Comparison of ENCODE assay signal across 19 cellular contexts in the genomic region with DNA sequence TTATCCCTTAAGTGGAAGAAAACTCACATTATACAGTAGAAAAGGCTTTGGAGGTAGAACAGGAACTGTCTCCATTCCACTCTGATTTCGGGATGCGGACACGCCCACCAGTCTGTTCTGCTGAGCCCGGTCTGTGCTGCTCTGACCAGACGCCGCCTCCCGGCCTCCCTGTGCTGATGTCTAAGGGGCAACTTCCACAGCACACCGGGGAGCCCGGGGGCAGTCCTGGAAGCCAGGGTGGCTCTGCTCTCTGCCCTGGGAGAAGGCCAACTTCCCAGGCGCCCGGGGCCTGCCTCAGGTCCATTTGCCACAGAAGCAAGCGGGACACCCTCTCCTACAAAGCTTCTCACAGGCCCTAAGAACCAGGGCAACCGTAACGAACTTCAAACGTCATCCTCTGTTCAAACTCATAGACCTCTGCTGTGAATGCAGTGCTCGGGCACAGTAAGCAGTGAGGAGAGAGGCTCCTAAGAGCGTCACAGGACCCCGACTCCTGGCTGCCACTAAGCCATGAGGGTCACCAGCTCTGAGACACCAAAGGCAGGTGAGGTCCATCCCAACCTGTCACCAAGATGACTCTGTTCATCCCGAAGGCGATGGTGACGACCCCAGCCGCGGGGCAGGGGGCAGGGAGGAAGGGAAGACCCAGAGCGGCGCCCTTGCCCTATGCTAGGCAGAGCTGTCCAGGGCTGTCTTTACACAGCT. TPM values are rescaled to one million over a fixed set of nuclear protein-coding genes. Genes with fewer than 3 reads are reported as not detected.
A peak's percentile ranks its signal among the peaks of the same experiment; 100 is the strongest.
DNase-seq lines count a peak whose midpoint lies in the region; ATAC-seq and TF ChIP-seq lines count a peak whose summit lies in the region.
"Had no signal": no experiment of that assay in that cellular context is flagged by ENCODE, and none has a peak within 500 bp of the region (broad histone marks: within the 10 kb centered on the region; RNA-seq: fewer than 3 reads in every experiment).

No MANE protein-coding gene starts in this region.

- no peak for DNase-seq in CD4-positive, alpha-beta T cell
- DNase-seq in H7 (peak; percentile 65), spleen (peak; percentile 68), esophagus squamous epithelium (lab: John Stamatoyannopoulos, UW) (no peak), tibial artery (no peak)
- no peak for DNase-seq in activated T-cell treated with anti-CD3 and anti-CD28 coated beads, Interleukin-2, amount 50 U/mL, for 4 hours
- no peak for DNase-seq in activated CD8-positive, alpha-beta T cell treated with anti-CD3 and anti-CD28 coated beads for 36 hours
- DNase-seq: DMS79, IMR-90, Karpas-422, NCI-H1105 treated with DMSO at 0.1 percent for 48 hours, NCI-H2029 treated with DMSO at 0.1 percent for 48 hours, NCI-H510A, NCI-H774, Right ventricle myocardium superior had no signal

- CTCF ChIA-PET in CD4-positive, alpha-beta T cell (lab: Charles Lee), result no interaction called here
- CTCF ChIA-PET in activated CD8-positive, alpha-beta T cell treated with anti-CD3 and anti-CD28 coated beads for 36 hours (lab: Charles Lee), result interaction anchor here (1.2 kb wide), 1 partner anchor 75 kb away, joined by 3 read pairs; no protein-coding TSS in a partner anchor

- no peaks in the 10 kb centered on the region for H3K9me3 ChIP-seq in CD4-positive, alpha-beta T cell (ENCODE audit: control insufficient read depth, low read length)
- H3K9me3 ChIP-seq in spleen (no peaks in the 10 kb centered on the region), esophagus squamous epithelium (no peaks in the 10 kb centered on the region), tibial artery (no peaks in the 10 kb centered on the region)

- POLR2A ChIA-PET in CD4-positive, alpha-beta T cell (lab: Charles Lee), result interaction anchor here (0.5 to 0.6 kb wide), 2 partner anchors 9 to 61 kb away, joined by 3 read pairs; no protein-coding TSS in a partner anchor
- POLR2A ChIA-PET in activated CD8-positive, alpha-beta T cell treated with anti-CD3 and anti-CD28 coated beads for 36 hours (lab: Charles Lee), result interaction anchor here (1.1 to 1.8 kb wide), 2 partner anchors 21 to 74 kb away, joined by 4 to 5 read pairs; no protein-coding TSS in a partner anchor

- 85 to 94% (median 90%) methylated on average over 15 to 25 of the region's 25 CpGs for WGBS in spleen, 5 donors
- WGBS in esophagus squamous epithelium, 2 donors, result 82 to 86% methylated on average over 9 to 10 of the region's 25 CpGs

- H3K4me1 ChIP-seq in spleen (peaks cover 18 to 68% (median 36%) of the 10 kb centered on the region in 6 donors), esophagus squamous epithelium (peaks cover 21 to 46% (median 24%) of the 10 kb centered on the region in 3 donors), tibial artery (peaks cover 7 to 24% (median 18%) of the 10 kb centered on the region in 4 donors)

- no peaks in the 10 kb centered on the region for H3K27me3 Mint-ChIP-seq in CD4-positive, alpha-beta T cell
- H3K27me3 Mint-ChIP-seq in activated T-helper 17 cell treated with anti-CD3 and anti-CD28 coated beads, Interleukin-2, amount 50 U/mL, for 72 hours, result no peaks in the 10 kb centered on the region
- no peaks in the 10 kb centered on the region for H3K27me3 Mint-ChIP-seq in activated T-cell treated with anti-CD3 and anti-CD28 coated beads, Interleukin-2, amount 50 U/mL, for 4 hours (ENCODE audit: low read depth)
- H3K27me3 Mint-ChIP-seq in activated CD8-positive, alpha-beta T cell treated with anti-CD3 and anti-CD28 coated beads for 36 hours, result no peaks in the 10 kb centered on the region

- H3K9me3 Mint-ChIP-seq in CD4-positive, alpha-beta T cell, result no peaks in the 10 kb centered on the region
- no peaks in the 10 kb centered on the region for H3K9me3 Mint-ChIP-seq in activated T-helper 17 cell treated with anti-CD3 and anti-CD28 coated beads, Interleukin-2, amount 50 U/mL, for 72 hours
- no peaks in the 10 kb centered on the region for H3K9me3 Mint-ChIP-seq in activated T-cell treated with anti-CD3 and anti-CD28 coated beads, Interleukin-2, amount 50 U/mL, for 4 hours
- H3K9me3 Mint-ChIP-seq in activated CD8-positive, alpha-beta T cell treated with anti-CD3 and anti-CD28 coated beads for 36 hours, result no peaks in the 10 kb centered on the region

- ATAC-seq in CD4-positive, alpha-beta T cell (ENCODE audit: poor library complexity), result no peak
- ATAC-seq in activated T-helper 17 cell treated with anti-CD3 and anti-CD28 coated beads, Interleukin-2, amount 50 U/mL, for 72 hours (replicated peaks), result no peak
- ATAC-seq in activated T-cell treated with anti-CD3 and anti-CD28 coated beads, Interleukin-2, amount 50 U/mL, for 4 hours, result no peak
- ATAC-seq in activated CD8-positive, alpha-beta T cell treated with anti-CD3 and anti-CD28 coated beads for 36 hours, result no peak
- ATAC-seq: Panc1 had no signal

- H3K4me3 ChIP-seq in H7 (ENCODE audit: insufficient read depth, low read depth, low read length), result no peak overlapping the region
- H3K4me3 ChIP-seq in spleen, result no peak overlapping the region
- no peak overlapping the region for H3K4me3 ChIP-seq in esophagus squamous epithelium
- no peak overlapping the region for H3K4me3 ChIP-seq in tibial artery
- H3K4me3 ChIP-seq: SK-N-MC had no signal

- intact Hi-C loops in CD4-positive, alpha-beta T cell (cut with DNase I, micrococcal nuclease), result loop anchor here (5.0 to 10.0 kb wide), 2 partner anchors 33 to 45 kb away; no protein-coding TSS in a partner anchor
- intact Hi-C loops in spleen (cut with DNase I; ENCODE audit: low total_unique reads) (no loop called here), esophagus squamous epithelium (cut with DNase I) (no loop called here), tibial artery (cut with DNase I; ENCODE audit: low total_unique reads) (no loop called here)
- intact Hi-C loops in activated CD8-positive, alpha-beta T cell treated with anti-CD3 and anti-CD28 coated beads for 36 hours (cut with micrococcal nuclease), result no loop called here

- H3K27ac ChIP-seq in CD4-positive, alpha-beta T cell (ENCODE audit: low read depth, low read length), result no peak overlapping the region
- H3K27ac ChIP-seq in spleen, result no peak overlapping the region
- H3K27ac ChIP-seq in esophagus squamous epithelium, result no peak overlapping the region
- H3K27ac ChIP-seq in tibial artery, result no peak overlapping the region
- H3K27ac ChIP-seq: SK-N-MC had no signal

- no peaks in the 10 kb centered on the region for H3K27me3 ChIP-seq in CD4-positive, alpha-beta T cell (ENCODE audit: control insufficient read depth, insufficient read depth, low read length)
- no peaks in the 10 kb centered on the region for H3K27me3 ChIP-seq in H7 (ENCODE audit: control insufficient read depth, insufficient read depth, low read length)
- no peaks in the 10 kb centered on the region for H3K27me3 ChIP-seq in spleen (replicated peaks in 1 of 7)
- H3K27me3 ChIP-seq in esophagus squamous epithelium, result no peaks in the 10 kb centered on the region
- H3K27me3 ChIP-seq in tibial artery, result no peaks in the 10 kb centered on the region

- H3K36me3 Mint-ChIP-seq in CD4-positive, alpha-beta T cell (ENCODE audit: low read depth), result peaks cover 10% of the 10 kb centered on the region
- peaks cover 10% of the 10 kb centered on the region for H3K36me3 Mint-ChIP-seq in activated T-helper 17 cell treated with anti-CD3 and anti-CD28 coated beads, Interleukin-2, amount 50 U/mL, for 72 hours (ENCODE audit: low read depth)
- peaks cover 5% of the 10 kb centered on the region for H3K36me3 Mint-ChIP-seq in activated T-cell treated with anti-CD3 and anti-CD28 coated beads, Interleukin-2, amount 50 U/mL, for 4 hours (ENCODE audit: insufficient read depth)
- peaks cover 4% of the 10 kb centered on the region for H3K36me3 Mint-ChIP-seq in activated CD8-positive, alpha-beta T cell treated with anti-CD3 and anti-CD28 coated beads for 36 hours (ENCODE audit: low read depth)

- H3K36me3 ChIP-seq in H7 (replicated peaks; ENCODE audit: control insufficient read depth, insufficient read depth, low read length) (no peaks in the 10 kb centered on the region; the same call in none of the 2 replicates), spleen (peaks cover 0 to 24% (median 0%) of the 10 kb centered on the region in 6 donors), esophagus squamous epithelium (peaks cover 0 to 8% (median 0%) of the 10 kb centered on the region in 3 donors), tibial artery (peaks cover 0 to under 1% (median 0%) of the 10 kb centered on the region in 3 donors)

- H3K27ac Mint-ChIP-seq in CD4-positive, alpha-beta T cell, result peak overlapping the region; percentile 78
- peak overlapping the region; percentile 53 for H3K27ac Mint-ChIP-seq in activated T-helper 17 cell treated with anti-CD3 and anti-CD28 coated beads, Interleukin-2, amount 50 U/mL, for 72 hours
- no peak overlapping the region for H3K27ac Mint-ChIP-seq in activated CD8-positive, alpha-beta T cell treated with anti-CD3 and anti-CD28 coated beads for 36 hours

- no peak for TF ChIP-seq CTCF in CD4-positive, alpha-beta T cell (IDR thresholded peaks at IDR 0.05)
- TF ChIP-seq CTCF in spleen (IDR thresholded peaks at IDR 0.05 in 8 of 11, conservative IDR thresholded peaks at IDR 0.05 in 3 of 11) (no peak), esophagus squamous epithelium (IDR thresholded peaks at IDR 0.05) (no peak), tibial artery (IDR thresholded peaks at IDR 0.05) (no peak)
- no peak for TF ChIP-seq CTCF in activated CD8-positive, alpha-beta T cell treated with anti-CD3 and anti-CD28 coated beads for 36 hours (IDR thresholded peaks at IDR 0.05)

- peak overlapping the region; percentile 30 for H3K4me3 Mint-ChIP-seq in CD4-positive, alpha-beta T cell
- H3K4me3 Mint-ChIP-seq in activated T-helper 17 cell treated with anti-CD3 and anti-CD28 coated beads, Interleukin-2, amount 50 U/mL, for 72 hours, result no peak overlapping the region
- no peak overlapping the region for H3K4me3 Mint-ChIP-seq in activated T-cell treated with anti-CD3 and anti-CD28 coated beads, Interleukin-2, amount 50 U/mL, for 4 hours
- H3K4me3 Mint-ChIP-seq in activated CD8-positive, alpha-beta T cell treated with anti-CD3 and anti-CD28 coated beads for 36 hours, result no peak overlapping the region
- H3K4me3 Mint-ChIP-seq: CD14-positive monocyte had no signal

- peaks cover 59% of the 10 kb centered on the region for H3K4me1 Mint-ChIP-seq in CD4-positive, alpha-beta T cell (ENCODE audit: low read depth)
- peaks cover 19% of the 10 kb centered on the region for H3K4me1 Mint-ChIP-seq in activated T-helper 17 cell treated with anti-CD3 and anti-CD28 coated beads, Interleukin-2, amount 50 U/mL, for 72 hours
- H3K4me1 Mint-ChIP-seq in activated T-cell treated with anti-CD3 and anti-CD28 coated beads, Interleukin-2, amount 50 U/mL, for 4 hours (ENCODE audit: low read depth), result peaks cover 65% of the 10 kb centered on the region
- peaks cover 60% of the 10 kb centered on the region for H3K4me1 Mint-ChIP-seq in activated CD8-positive, alpha-beta T cell treated with anti-CD3 and anti-CD28 coated beads for 36 hours (ENCODE audit: low read depth)

- no peak for TF ChIP-seq POLR2A in spleen (IDR thresholded peaks at IDR 0.05)
- TF ChIP-seq POLR2A in esophagus squamous epithelium (IDR thresholded peaks at IDR 0.05), result no peak

RNA-seq across cellular contexts. Expression of gene TAF4, which starts 5.6 kb away (rescaled TPM):
- total RNA-seq in CD4-positive, alpha-beta T cell, result 10 to 100 TPM; 11.1 to 12.5 TPM
- 5.2 and 8.0 TPM in 2 replicates for total RNA-seq in H7 (2014; rRNA removed; shearing (Covaris generic))
- total RNA-seq in activated T-helper 17 cell treated with anti-CD3 and anti-CD28 coated beads, Interleukin-2, amount 50 U/mL, for 72 hours, result 10 to 100 TPM; 13.4 to 14.5 TPM
- total RNA-seq in spleen, result 10 to 100 TPM; 15.5 to 28.3 (median 18.6) TPM
- polyA plus RNA-seq in spleen, result 1 to 10 TPM; 4.3 to 7.2 (median 4.4) TPM
- 10 to 100 TPM; 26.4 to 31.1 (median 27.0) TPM for total RNA-seq in activated T-cell treated with anti-CD3 and anti-CD28 coated beads, Interleukin-2, amount 50 U/mL, for 4 hours
- total RNA-seq in esophagus squamous epithelium, result 10 to 100 TPM in 3 of 4 donors, 1 to 10 TPM in 1; 4.9 to 16.5 (median 14.4) TPM
- total RNA-seq in activated CD8-positive, alpha-beta T cell treated with anti-CD3 and anti-CD28 coated beads for 36 hours, result 10 to 100 TPM; 14.1 to 15.9 TPM

Comparison
In these comparisons a context has a peak if more than half of its experiments do, and no peak if none do; other contexts are left out.
1. DNase-seq: peak in H7 (single experiment) and spleen (single experiment); none in CD4-positive, alpha-beta T cell (0 of 10), activated T-cell treated with anti-CD3 and anti-CD28 coated beads, Interleukin-2, amount 50 U/mL, for 4 hours (single experiment), esophagus squamous epithelium (single experiment), tibial artery (0 of 2) and activated CD8-positive, alpha-beta T cell treated with anti-CD3 and anti-CD28 coated beads for 36 hours (single experiment).
2. intact Hi-C loops: an anchor here in CD4-positive, alpha-beta T cell (5.0 to 10.0 kb wide); none called in spleen, esophagus squamous epithelium, tibial artery and activated CD8-positive, alpha-beta T cell treated with anti-CD3 and anti-CD28 coated beads for 36 hours.